ENCODE assay signal across 16 cellular contexts in genomic region chr5:66658516-66658915, GRCh38.
DNase-seq lines count a peak whose midpoint lies in the region; FAIRE-seq and TF ChIP-seq lines count a peak whose summit lies in the region.
"Had no signal": no experiment of that assay in that cellular context is flagged by ENCODE, and none has a peak within 500 bp of the region (broad histone marks: within the 10 kb centered on the region; RNA-seq: fewer than 3 reads in every experiment).

No MANE protein-coding gene starts in this region.

- in situ Hi-C loops in brain microvascular endothelial cell (cut with HindIII; ENCODE audit: low pct_ligation_motif_present, low sequenced_read_pairs) = no loop called here

- no peaks in the 10 kb centered on the region for H3K79me2 ChIP-seq in endothelial cell of umbilical vein (ENCODE audit: control insufficient read depth, insufficient read depth, low read length)

- H3K36me3 ChIP-seq in BE2C = no peaks in the 10 kb centered on the region
- no peaks in the 10 kb centered on the region for H3K36me3 ChIP-seq in endothelial cell of umbilical vein (ENCODE audit: control insufficient read depth in 2 of 2, extremely low read depth in 1 of 2, insufficient read depth in 2 of 2, low read length in 2 of 2)
- no peaks in the 10 kb centered on the region for H3K36me3 ChIP-seq in brain microvascular endothelial cell (replicated peaks)
- H3K36me3 ChIP-seq: HAP-1 had no signal

- TF ChIP-seq CTCF in BE2C (IDR thresholded peaks at IDR 0.05; ENCODE audit: low read depth, low read length) (0 out of 2 replicates have a peak, but pooled peaks have one; percentile 9), endothelial cell of umbilical vein (IDR thresholded peaks at IDR 0.05; ENCODE audit: extremely low read depth in 1 of 2, insufficient read depth in 1 of 2, low read depth in 1 of 2, low read length in 2 of 2) (no peak), brain microvascular endothelial cell (IDR thresholded peaks at IDR 0.05; ENCODE audit: low read depth, low read length, missing control alignments) (no peak)

- H3K9ac ChIP-seq in endothelial cell of umbilical vein (replicated peaks; ENCODE audit: extremely low read depth, insufficient read depth, low read length) = no peak overlapping the region

- H3K9me3 ChIP-seq in BE2C (no peaks in the 10 kb centered on the region), endothelial cell of umbilical vein (replicated peaks; ENCODE audit: control insufficient read depth, insufficient read depth, low read length) (no peaks in the 10 kb centered on the region)
- H3K9me3 ChIP-seq: A549, Caco-2, HAP-1 had no signal

- no peaks in the 10 kb centered on the region for H3K9me1 ChIP-seq in endothelial cell of umbilical vein (replicated peaks; ENCODE audit: control insufficient read depth, extremely low read depth, insufficient read depth, low read length)

- H3K4me3 ChIP-seq in BE2C (ENCODE audit: low read depth, low read length) (no peak overlapping the region), endothelial cell of umbilical vein (replicated peaks in 1 of 3; ENCODE audit: insufficient read depth in 1 of 3, low read depth in 1 of 3, low read length in 3 of 3) (no peak overlapping the region), brain microvascular endothelial cell (ENCODE audit: low read depth, low read length) (no peak overlapping the region)
- H3K4me3 ChIP-seq: A549, HAP-1 had no signal

- H4K20me1 ChIP-seq in endothelial cell of umbilical vein (replicated peaks; ENCODE audit: control insufficient read depth, extremely low read depth, insufficient read depth, low read length) = no peaks in the 10 kb centered on the region

- TF ChIP-seq POLR2A in endothelial cell of umbilical vein (IDR thresholded peaks at IDR 0.05; ENCODE audit: low read depth, low read length) = no peak

- DNase-seq in BE2C = no peak
- peak; percentile 13 for DNase-seq in COR-L47 (lab: John Stamatoyannopoulos, UW)
- DNase-seq in NCI-H69 (lab: John Stamatoyannopoulos, UW) = peak; percentile 67
- no peak for DNase-seq in endothelial cell of umbilical vein (ENCODE audit: low read depth, low spot score)
- DNase-seq in DMS53 (lab: John Stamatoyannopoulos, UW) = no peak
- no peak for DNase-seq in DMS 273 treated with DMSO at 0.1 percent for 48 hours (lab: John Stamatoyannopoulos, UW)
- DNase-seq in brain microvascular endothelial cell = no peak
- DNase-seq in occipital lobe (lab: John Stamatoyannopoulos, UW) = no peak
- DNase-seq: Caco-2; CD8-positive, alpha-beta T cell; GOT3; HFFc6 had no signal

- POLR2A ChIA-PET in endothelial cell of umbilical vein (lab: Charles Lee) = no interaction called here

- CTCF ChIA-PET in endothelial cell of umbilical vein (lab: Charles Lee) = no interaction called here

- intact Hi-C loops in endothelial cell of umbilical vein (cut with micrococcal nuclease) = no loop called here

- peaks cover 23% of the 10 kb centered on the region for H3K4me1 ChIP-seq in BE2C
- H3K4me1 ChIP-seq in endothelial cell of umbilical vein (ENCODE audit: control insufficient read depth, extremely low read depth, insufficient read depth, low read length) = no peaks in the 10 kb centered on the region
- H3K4me1 ChIP-seq: A549, Caco-2, HAP-1 had no signal

- dilution Hi-C loops in endothelial cell of umbilical vein (cut with MboI; ENCODE audit: extremely low pct_ligation_motif_present, low sequenced_read_pairs) = no loop called here

- FAIRE-seq in endothelial cell of umbilical vein (lab: Jason Lieb, UNC) = peak; percentile 46
- FAIRE-seq: A549, G401.6, GM12892 had no signal

- H3K27ac ChIP-seq in endothelial cell of umbilical vein (ENCODE audit: insufficient read depth, low read depth, low read length) (no peak overlapping the region), brain microvascular endothelial cell (no peak overlapping the region)
- H3K27ac ChIP-seq: A549 had no signal

- H2AFZ ChIP-seq in endothelial cell of umbilical vein (ENCODE audit: low read depth, low read length) = no peak overlapping the region

- no TSS peak for BruUV-seq in endothelial cell of umbilical vein (replicated peaks; lab: Mats Ljungman, UMichigan)

- H3K27me3 ChIP-seq in BE2C = no peaks in the 10 kb centered on the region
- peaks cover 0 to 2% of the 10 kb centered on the region in 2 experiments for H3K27me3 ChIP-seq in endothelial cell of umbilical vein (ENCODE audit: control insufficient read depth in 2 of 2, insufficient read depth in 2 of 2, low read length in 2 of 2)
- H3K27me3 ChIP-seq in brain microvascular endothelial cell (replicated peaks) = no peaks in the 10 kb centered on the region

- no peak overlapping the region for H3K4me2 ChIP-seq in endothelial cell of umbilical vein (ENCODE audit: insufficient read depth, low read length)
- H3K4me2 ChIP-seq: A549 had no signal

TF ChIP-seq in endothelial cell of umbilical vein, 7 proteins besides CTCF, POLR2A, EP300 and RAD21:
- no peak for TF ChIP-seq GATA2 (IDR thresholded peaks at IDR 0.05; ENCODE audit: insufficient read depth, insufficient read length, low read depth, low read length)
- no peak for TF ChIP-seq EZH2 (IDR thresholded peaks at IDR 0.05; ENCODE audit: borderline replicate concordance, low read depth, low read length, severe bottlenecking)
- no peak for TF ChIP-seq MYC (IDR thresholded peaks at IDR 0.05; ENCODE audit: low read depth, low read length)
- TF ChIP-seq POLR2AphosphoS5 (IDR thresholded peaks at IDR 0.05; ENCODE audit: insufficient read depth, low read depth, low read length) = no peak
- TF ChIP-seq JUN (IDR thresholded peaks at IDR 0.05; ENCODE audit: borderline replicate concordance, insufficient read depth, insufficient read length, low read depth) = no peak
- TF ChIP-seq FOS (IDR thresholded peaks at IDR 0.05; ENCODE audit: borderline replicate concordance, insufficient read depth, low read length) = no peak
- no peak for TF ChIP-seq MAX (IDR thresholded peaks at IDR 0.05; ENCODE audit: insufficient read depth, insufficient read length)

Comparison
In these comparisons a context has a peak if more than half of its experiments do, and no peak if none do; other contexts are left out.
1. DNase-seq: peak in COR-L47 (single experiment) and NCI-H69 (single experiment); none in BE2C (single experiment), endothelial cell of umbilical vein (single experiment), DMS53 (single experiment), DMS 273 treated with DMSO at 0.1 percent for 48 hours (single experiment), brain microvascular endothelial cell (single experiment) and occipital lobe (single experiment).